In the genomic region with DNA sequence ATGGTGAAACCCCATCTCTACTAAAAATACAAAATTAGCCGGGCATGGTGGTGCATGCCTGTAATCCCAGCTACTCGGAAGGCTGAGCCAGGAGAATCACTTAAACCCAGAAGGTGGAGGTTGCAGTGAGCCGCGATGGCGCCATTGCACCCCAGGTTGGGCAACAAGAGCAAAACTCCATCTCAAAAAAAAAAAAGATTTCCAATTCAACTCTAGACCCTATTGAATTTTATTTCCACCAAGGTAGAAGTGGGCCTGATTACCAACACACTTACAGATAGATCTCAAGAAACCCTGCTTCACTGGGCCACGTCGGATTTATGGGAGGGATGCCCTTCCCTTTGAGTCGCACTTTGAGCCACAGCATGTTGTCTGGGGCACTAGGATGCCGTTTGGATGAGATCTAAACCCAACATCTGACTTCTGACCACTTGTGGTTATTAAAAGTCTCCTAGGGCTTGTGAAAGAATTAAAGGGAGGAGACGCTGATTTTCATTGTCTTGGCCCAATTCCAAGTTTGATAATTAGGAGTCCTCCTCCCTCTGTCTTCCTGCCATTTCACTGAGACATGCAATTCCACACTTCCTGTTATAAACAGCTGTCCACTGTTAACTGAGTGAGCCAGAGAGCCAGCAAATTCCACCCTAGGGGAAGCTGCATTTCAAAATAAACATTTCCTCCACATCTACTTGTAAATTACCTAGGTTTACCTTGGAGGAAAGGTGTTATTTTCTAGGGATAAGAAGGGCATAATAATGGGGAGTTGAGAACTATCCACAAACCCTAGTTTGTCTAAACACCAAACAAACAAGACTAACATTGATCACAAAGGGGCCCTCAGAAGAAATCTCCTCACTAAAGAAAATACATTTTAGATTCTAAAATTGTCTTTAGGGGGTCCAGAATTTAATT, we compare ENCODE assay signal across 9 cellular contexts. TPM values are rescaled to one million over a fixed set of nuclear protein-coding genes. Genes with fewer than 3 reads are reported as not detected.
A peak's percentile ranks its signal among the peaks of the same experiment; 100 is the strongest.
DNase-seq lines count a peak whose midpoint lies in the region; ATAC-seq, FAIRE-seq and TF ChIP-seq lines count a peak whose summit lies in the region.
"Had no signal": no experiment of that assay in that cellular context is flagged by ENCODE, and none has a peak within 500 bp of the region (broad histone marks: within the 10 kb centered on the region; RNA-seq: fewer than 3 reads in every experiment).

No MANE protein-coding gene starts in this region.

- ATAC-seq in GM23338 (no peak), omental fat pad (ENCODE audit: low FRiP score) (peak; percentile 64), HG03175 (IDR thresholded peaks at IDR 0.05; ENCODE audit: unreplicated experiment) (no peak), HG02973 (IDR thresholded peaks at IDR 0.05; ENCODE audit: unreplicated experiment) (no peak), HG03097 (IDR thresholded peaks at IDR 0.05; ENCODE audit: low FRiP score, unreplicated experiment) (no peak), HG03196 (IDR thresholded peaks at IDR 0.05; ENCODE audit: unreplicated experiment) (no peak)

- H3K4me3 Mint-ChIP-seq in GM23338 = no peak overlapping the region
- H3K4me3 Mint-ChIP-seq: memory B cell had no signal

- H3K27me3 Mint-ChIP-seq in GM23338 (ENCODE audit: insufficient read depth, low read depth, poor library complexity) = no peaks in the 10 kb centered on the region

- H3K36me3 ChIP-seq in GM23338 (ENCODE audit: insufficient read depth) = no peaks in the 10 kb centered on the region

- H3K27me3 ChIP-seq in GM23338 (ENCODE audit: insufficient read depth) = no peaks in the 10 kb centered on the region

- no peak overlapping the region for H3K4me2 ChIP-seq in GM23338

- no peaks in the 10 kb centered on the region for H3K9me3 Mint-ChIP-seq in GM23338
- H3K9me3 Mint-ChIP-seq: memory B cell had no signal

- FAIRE-seq in endometrium (lab: Jason Lieb, UNC) = peak; percentile 83

- peaks cover 32% of the 10 kb centered on the region for H3K4me1 Mint-ChIP-seq in GM23338

- no peaks in the 10 kb centered on the region for H3K36me3 Mint-ChIP-seq in GM23338 (ENCODE audit: low read depth)
- H3K36me3 Mint-ChIP-seq: memory B cell had no signal

- H3K4me1 ChIP-seq in GM23338 (ENCODE audit: insufficient read depth) = peaks cover 23% of the 10 kb centered on the region

- H2AFZ ChIP-seq in GM23338 = peak overlapping the region; percentile 91

- peak overlapping the region; percentile 58 for H3K27ac Mint-ChIP-seq in GM23338
- H3K27ac Mint-ChIP-seq: memory B cell had no signal

- H3F3A ChIP-seq in GM23338 (replicated peaks; ENCODE audit: low read depth) = peaks cover 5% of the 10 kb centered on the region

- H3K79me2 ChIP-seq in GM23338 (replicated peaks; ENCODE audit: insufficient read depth) = no peaks in the 10 kb centered on the region

- H4K20me1 ChIP-seq in GM23338 (replicated peaks; ENCODE audit: insufficient read depth) = no peaks in the 10 kb centered on the region

- H3K27ac ChIP-seq in GM23338 (ENCODE audit: low read depth) = peak overlapping the region; percentile 67; the same call in 1 of the 2 replicates

- H3K9me2 ChIP-seq in GM23338 (ENCODE audit: insufficient read depth) = no peaks in the 10 kb centered on the region

- TF ChIP-seq CTCF in GM23338 (conservative IDR thresholded peaks at IDR 0.05; ENCODE audit: low read depth in 2 of 2) = no peak
- TF ChIP-seq CTCF in omental fat pad (IDR thresholded peaks at IDR 0.05) = no peak

- H3K4me3 ChIP-seq in GM23338 = no peak overlapping the region

- DNase-seq in GM23338 (ENCODE audit: low spot score) (no peak), NCI-H510A treated with DMSO at 0.1 percent for 48 hours (lab: John Stamatoyannopoulos, UW) (peak; percentile 98), omental fat pad (ENCODE audit: low spot score) (no peak)

TF ChIP-seq in GM23338, 12 proteins besides CTCF, POLR2A, EP300 and RAD21:
- TF ChIP-seq CREB1 (CRISPR knock-in tag; IDR thresholded peaks at IDR 0.05; ENCODE audit: low read depth) (no peak), ZNF331 (CRISPR knock-in tag; IDR thresholded peaks at IDR 0.05; ENCODE audit: low read depth) (no peak), POLR2AphosphoS5 (IDR thresholded peaks at IDR 0.05; ENCODE audit: low read depth) (no peak)

RNA-seq across cellular contexts. Expression of a gene that starts 5.2 kb away (rescaled TPM):
- 157 and 170 TPM in 2 replicates for total RNA-seq in GM23338 (2014; rRNA removed; shearing (Covaris generic))
- 148 and 166 TPM in 2 replicates for polyA plus RNA-seq in GM23338 (2016; fragmentation: Nextera tagmentation; extraction: Ambion mirVana)
- total RNA-seq in omental fat pad = 100 to 1,000 TPM in 1 of 4 donors, 10 to 100 TPM in 3; 46.3 to 117 (median 55.4) TPM

RNA-seq across cellular contexts. Expression of a gene that starts 55.8 kb away (rescaled TPM):
- total RNA-seq in GM23338 (2014; rRNA removed; shearing (Covaris generic)) = 1,517 and 1,831 TPM in 2 replicates
- 882 and 910 TPM in 2 replicates for polyA plus RNA-seq in GM23338 (2016; fragmentation: Nextera tagmentation; extraction: Ambion mirVana)
- total RNA-seq in omental fat pad = 1,000 to 10,000 TPM in 1 of 4 donors, 100 to 1,000 TPM in 3; 322 to 1,205 (median 623) TPM
